ENCODE assay signal across 8 cellular contexts in the genomic region with DNA sequence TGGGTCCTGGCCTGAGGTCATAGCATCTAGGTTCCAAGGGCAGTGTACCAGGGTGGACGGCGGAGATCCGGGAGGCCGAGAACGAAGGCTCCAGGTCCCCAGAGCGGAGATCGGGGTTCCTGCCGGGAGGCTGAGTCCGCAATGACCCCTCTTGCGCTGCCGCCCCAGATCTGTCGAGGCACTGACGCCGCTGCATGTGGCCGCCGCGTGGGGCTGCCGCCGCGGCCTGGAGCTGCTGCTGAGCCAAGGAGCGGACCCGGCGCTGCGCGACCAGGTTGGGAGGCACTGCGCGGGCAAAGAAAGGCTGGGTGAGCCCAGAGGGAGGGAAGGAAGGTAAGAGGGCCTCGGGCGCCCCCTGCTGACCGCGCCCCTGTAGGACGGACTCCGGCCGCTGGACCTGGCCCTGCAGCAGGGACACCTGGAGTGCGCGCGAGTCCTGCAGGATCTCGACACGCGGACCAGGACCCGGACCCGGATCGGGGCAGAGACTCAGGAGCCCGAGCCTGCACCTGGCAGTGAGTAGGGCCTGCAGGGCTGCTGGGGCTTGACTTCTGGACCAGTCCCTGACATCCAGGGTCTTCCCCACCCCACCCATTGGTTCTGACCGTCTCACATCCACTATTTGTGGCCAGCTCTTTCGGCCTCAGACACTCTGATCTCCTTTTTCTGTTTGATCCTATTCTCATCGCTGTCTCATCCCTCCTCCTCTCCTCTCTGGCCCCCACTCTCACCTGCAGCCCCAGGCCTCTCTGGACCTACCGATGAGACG. TPM values are rescaled to one million over a fixed set of nuclear protein-coding genes. Genes with fewer than 3 reads are reported as not detected.
DNase-seq lines count a peak whose midpoint lies in the region; ATAC-seq, FAIRE-seq and TF ChIP-seq lines count a peak whose summit lies in the region.

No MANE protein-coding gene starts in this region.

- H3K36me3 ChIP-seq in sigmoid colon: peaks cover 0 to 20% (median 7%) of the 10 kb centered on the region in 4 donors

- H3K27me3 ChIP-seq in sigmoid colon: peaks cover 11 to 15% (median 15%) of the 10 kb centered on the region in 3 donors

- no peak for TF ChIP-seq EP300 in sigmoid colon (IDR thresholded peaks at IDR 0.05)

- TF ChIP-seq POLR2A in H54 (IDR thresholded peaks at IDR 0.05; ENCODE audit: low read depth, low read length) (0 out of 2 replicates have a peak, but pooled peaks have one; percentile 12), sigmoid colon (IDR thresholded peaks at IDR 0.05) (no peak)

- intact Hi-C loops in sigmoid colon (cut with DNase I): loop anchor here (1.0 to 5.0 kb wide), 3 partner anchors 35 to 216 kb away; partner anchors contain the start of gene NR2F6

- H3K4me1 Mint-ChIP-seq in T-helper 17 cell: peaks cover 5% of the 10 kb centered on the region

- no peaks in the 10 kb centered on the region for H3K27me3 Mint-ChIP-seq in T-helper 17 cell

- peak; percentile 43 for DNase-seq in DMS153 (lab: John Stamatoyannopoulos, UW)
- DNase-seq in H54 (ENCODE audit: insufficient read length, low spot score): peak; percentile 86
- peak; percentile 94 for DNase-seq in NCI-H146 (lab: John Stamatoyannopoulos, UW)
- DNase-seq in T-helper 17 cell: peak; percentile 63 to 69 (median 65)
- DNase-seq in anterior cingulate cortex (lab: John Stamatoyannopoulos, UW): peak in 55 of 58 donors; percentile 7 to 86 (median 45)
- DNase-seq in hypothalamus (lab: John Stamatoyannopoulos, UW): peak in 45 of 51 donors; percentile 17 to 84 (median 47)
- DNase-seq in sigmoid colon: peak; percentile 89

- TF ChIP-seq CTCF in sigmoid colon (IDR thresholded peaks at IDR 0.05): peak; percentile 75 to 91 (median 82)

- ATAC-seq in T-helper 17 cell (peak; percentile 97), HG02840 (IDR thresholded peaks at IDR 0.05; ENCODE audit: low FRiP score, unreplicated experiment) (no peak)

- H3K9me3 ChIP-seq in T-helper 17 cell (ENCODE audit: control insufficient read depth, low read length, poor library complexity, severe bottlenecking) (no peaks in the 10 kb centered on the region), sigmoid colon (no peaks in the 10 kb centered on the region)

- peaks cover 0 to 18% (median 15%) of the 10 kb centered on the region in 4 donors for H3K4me1 ChIP-seq in sigmoid colon

- no peak for FAIRE-seq in H54 (lab: Jason Lieb, UNC)

- peak overlapping the region in 3 of 4 donors; percentile 13 to 39 (median 35) for H3K4me3 ChIP-seq in sigmoid colon

- no peaks in the 10 kb centered on the region for H3K36me3 Mint-ChIP-seq in T-helper 17 cell (ENCODE audit: low read depth)

- H3K27ac Mint-ChIP-seq in T-helper 17 cell: no peak overlapping the region

- no peak overlapping the region for H3K27ac ChIP-seq in sigmoid colon

- peak overlapping the region; percentile 89 for H3K4me3 Mint-ChIP-seq in T-helper 17 cell

- 8 to 11% methylated on average over 49 of the region's 49 CpGs for WGBS in sigmoid colon, 2 donors

RNA-seq across cellular contexts. Expression of gene ANKLE1, which starts 1.0 kb away (rescaled TPM):
- 1 to 10 TPM; 1.4 to 2.0 TPM for total RNA-seq in T-helper 17 cell
- 1 to 10 TPM in 1 of 4 donors, under 1 TPM in 3; 0.49 to 1.1 (median 0.63) TPM for total RNA-seq in sigmoid colon
- polyA plus RNA-seq in sigmoid colon: 1 to 10 TPM in 1 of 3 donors, not detected in 2; 1.3 TPM

RNA-seq across cellular contexts. Expression of gene BABAM1, which starts 15.4 kb away (rescaled TPM):
- total RNA-seq in T-helper 17 cell (10 to 100 TPM; 70.7 to 72.2 TPM), sigmoid colon (100 to 1,000 TPM in 2 of 4 donors, 10 to 100 TPM in 2; 90.0 to 101 (median 98.7) TPM)
- polyA plus RNA-seq in sigmoid colon: 10 to 100 TPM; 71.4 to 87.1 (median 83.7) TPM

RNA-seq across cellular contexts. Expression of gene USHBP1, which starts 18.1 kb away (rescaled TPM):
- total RNA-seq in T-helper 17 cell: under 1 TPM in 1 of 2 donors, not detected in 1; 0.26 TPM
- 10 to 100 TPM in 1 of 4 donors, 1 to 10 TPM in 3; 1.6 to 18.6 (median 4.4) TPM for total RNA-seq in sigmoid colon
- polyA plus RNA-seq in sigmoid colon: 1 to 10 TPM in 1 of 3 donors, under 1 TPM in 2; 0.23 to 2.1 (median 0.60) TPM

RNA-seq across cellular contexts. Expression of gene ABHD8, which starts 20.6 kb away (rescaled TPM):
- total RNA-seq in T-helper 17 cell (1 to 10 TPM; 5.0 to 7.1 TPM), sigmoid colon (10 to 100 TPM; 15.5 to 21.9 (median 18.8) TPM)
- polyA plus RNA-seq in sigmoid colon: 1 to 10 TPM; 4.2 to 9.0 (median 7.4) TPM

RNA-seq across cellular contexts. Expression of gene MRPL34, which starts 23.0 kb away (rescaled TPM):
- total RNA-seq in T-helper 17 cell (10 to 100 TPM; 47.0 to 47.1 TPM), sigmoid colon (100 to 1,000 TPM; 174 to 390 (median 267) TPM)
- 100 to 1,000 TPM; 217 to 476 (median 275) TPM for polyA plus RNA-seq in sigmoid colon

Comparison
In these comparisons a context has a peak if more than half of its experiments do, and no peak if none do; other contexts are left out.
1. DNase-seq: peak in every context shown above with its lines; median percentile 94 in NCI-H146; 89 in sigmoid colon; 86 in H54; 65 in T-helper 17 cell; 47 in hypothalamus; 45 in anterior cingulate cortex; 43 in DMS153.